ENCODE assay signal across 8 cellular contexts in genomic region chr1:177355575-177355974, GRCh38.
DNase-seq lines count a peak whose midpoint lies in the region; ATAC-seq and TF ChIP-seq lines count a peak whose summit lies in the region.

No MANE protein-coding gene starts in this region.

- TF ChIP-seq CTCF in AG04450 (IDR thresholded peaks at IDR 0.05; ENCODE audit: low read depth, low read length): peak; percentile 67

- CTCF ChIA-PET in AG04450 (lab: Charles Lee): interaction anchor here (0.7 to 5.5 kb wide), 6 partner anchors 13 to 591 kb away, joined by 3 to 93 read pairs (median 4); no protein-coding TSS in a partner anchor

- in situ Hi-C loops in SK-MEL-5 (cut with HindIII; ENCODE audit: low pct_unique_long_range_greater_than_20kb, low sequenced_read_pairs): no loop called here

- H3K27ac ChIP-seq in AG04450 (ENCODE audit: low read depth, low read length): no peak overlapping the region

- peaks cover 2% of the 10 kb centered on the region for H3K27me3 ChIP-seq in AG04450 (ENCODE audit: control insufficient read depth, insufficient read depth, low read length)

- POLR2A ChIA-PET in AG04450 (lab: Yijun Ruan, JAX): no interaction called here

- H3K9me3 ChIP-seq in AG04450 (ENCODE audit: control insufficient read depth, insufficient read depth, low read length): no peaks in the 10 kb centered on the region

- H3K4me3 ChIP-seq in AG04450 (ENCODE audit: low read depth, low read length): no peak overlapping the region

- peak; percentile 6 for DNase-seq in AG04450 (ENCODE audit: low read depth, low spot score)
- peak; percentile 49 for DNase-seq in SK-MEL-5 (ENCODE audit: low read depth, low spot score)
- DNase-seq in iris pigment epithelial cell (ENCODE audit: low read depth): peak; percentile 37
- DNase-seq in NCI-H2171 treated with DMSO at 0.1 percent for 48 hours (lab: John Stamatoyannopoulos, UW): no peak
- DNase-seq in COR-L47 (lab: John Stamatoyannopoulos, UW): no peak

- peak; percentile 78 for ATAC-seq in GM19351 (IDR thresholded peaks at IDR 0.05; ENCODE audit: unreplicated experiment)
- no peak for ATAC-seq in HG03460 (IDR thresholded peaks at IDR 0.05; ENCODE audit: unreplicated experiment)
- ATAC-seq in GM18907 (IDR thresholded peaks at IDR 0.05; ENCODE audit: unreplicated experiment): no peak

Comparison
In these comparisons a context has a peak if more than half of its experiments do, and no peak if none do; other contexts are left out.
1. DNase-seq: peak in AG04450 (single experiment), SK-MEL-5 (single experiment) and iris pigment epithelial cell (single experiment); none in NCI-H2171 treated with DMSO at 0.1 percent for 48 hours (single experiment) and COR-L47 (single experiment).